In the genomic region with DNA sequence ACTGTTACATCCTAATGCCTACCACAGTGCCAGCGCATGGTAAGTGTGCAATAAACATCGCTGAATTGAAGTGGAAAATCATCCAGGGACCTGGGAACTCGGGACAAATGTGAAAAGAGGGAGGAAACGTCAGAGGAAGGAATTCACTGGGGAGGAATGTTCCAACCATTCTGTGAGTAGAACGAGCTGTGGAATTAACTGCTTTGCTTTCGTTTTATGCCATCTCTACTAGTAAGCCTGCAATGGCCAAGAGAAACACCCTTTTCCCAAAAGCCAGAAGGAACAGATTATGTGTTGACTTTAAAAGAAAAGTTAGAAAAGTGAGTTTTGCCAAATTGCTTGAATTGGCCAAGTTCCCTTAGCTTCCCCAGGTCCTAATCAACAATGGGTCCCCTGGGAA, we compare ENCODE assay signal across 24 cellular contexts.
"Had no signal": no experiment of that assay in that cellular context is flagged by ENCODE, and none has a peak within 500 bp of the region (broad histone marks: within the 10 kb centered on the region; RNA-seq: fewer than 3 reads in every experiment).

No MANE protein-coding gene starts in this region.

- H3K9ac ChIP-seq: neural progenitor cell had no signal

- H3K9me3 ChIP-seq: left ventricle myocardium inferior, neutrophil, ovary, right atrium auricular region, tibial nerve, vagina had no signal

- H3K27me3 ChIP-seq: neural progenitor cell, neutrophil, ovary, right atrium auricular region, sigmoid colon, tibial nerve, vagina had no signal

- H3K4me2 ChIP-seq: neural progenitor cell had no signal

- H3K4me1 ChIP-seq: left ventricle myocardium inferior, neural progenitor cell, right atrium auricular region, sigmoid colon, spleen, tibial nerve, vagina had no signal

- H3K27ac ChIP-seq: left ventricle myocardium inferior, neural progenitor cell, neutrophil, ovary, right atrium auricular region, sigmoid colon, spleen, tibial nerve, vagina had no signal

- H3K36me3 ChIP-seq: left ventricle myocardium inferior, neural progenitor cell, neutrophil, ovary, right atrium auricular region, sigmoid colon, spleen, tibial nerve, vagina had no signal

- H2AFZ ChIP-seq: neural progenitor cell had no signal

- H3K4me3 ChIP-seq: left ventricle myocardium inferior, lung, neural progenitor cell, ovary, right atrium auricular region, sigmoid colon, spleen, tibial nerve, vagina had no signal

- DNase-seq: hippocampal formation; immature natural killer cell; kidney; left colon; left ventricle myocardium inferior; mesendoderm; naive B cell; natural killer cell; nephron progenitor cell; occipital lobe; ovary; sigmoid colon; small intestine; spleen; stimulated activated CD4-positive, alpha-beta T cell treated with anti-CD3 and anti-CD28 coated beads, Interleukin-4, amount 100 ng/mL, for 24 hours; stimulated activated naive CD4-positive, alpha-beta T cell; substantia nigra had no signal

- ATAC-seq: left colon; natural killer cell; stimulated activated effector memory CD8-positive, alpha-beta T cell treated with anti-CD3 and anti-CD28 coated beads, Interleukin-12 subunit alpha, Interleukin-12 subunit beta, amount 100 ng/mL, for 72 hours had no signal
